12 cellular contexts compared by ENCODE assay signal in the genomic region with DNA sequence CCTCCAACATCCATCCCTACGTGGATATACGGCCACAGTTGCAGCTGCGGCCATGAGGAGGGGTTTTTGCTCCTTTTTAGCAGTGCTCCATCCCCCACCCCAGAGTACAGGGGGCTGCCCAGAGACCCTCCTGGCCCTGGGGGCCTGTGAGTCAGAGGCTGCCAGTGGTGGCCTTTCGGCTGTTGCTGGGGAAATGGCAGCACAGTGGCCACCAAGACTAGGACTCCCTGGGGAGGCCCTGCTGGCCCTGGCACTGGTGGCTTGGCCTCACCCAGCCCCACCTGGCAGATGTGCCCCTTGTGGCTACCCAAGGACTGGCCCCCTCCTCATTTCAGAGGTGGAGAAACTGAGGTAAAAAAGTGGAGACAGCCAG. TPM values are rescaled to one million over a fixed set of nuclear protein-coding genes. Genes with fewer than 3 reads are reported as not detected.
A peak's percentile ranks its signal among the peaks of the same experiment; 100 is the strongest.
DNase-seq lines count a peak whose midpoint lies in the region; ATAC-seq and TF ChIP-seq lines count a peak whose summit lies in the region.
"Had no signal": no experiment of that assay in that cellular context is flagged by ENCODE, and none has a peak within 500 bp of the region (broad histone marks: within the 10 kb centered on the region; RNA-seq: fewer than 3 reads in every experiment).

No MANE protein-coding gene starts in this region.

- peak overlapping the region; percentile 95 for H3K27ac Mint-ChIP-seq in mesothelial cell of epicardium
- H3K27ac Mint-ChIP-seq: CD4-positive, alpha-beta T cell had no signal

- H3K27ac ChIP-seq in HUES48 (ENCODE audit: low read depth, low read length) (peak overlapping the region; percentile 62), caudate nucleus (ENCODE audit: low read depth, low read length) (peak overlapping the region; percentile 67), tibial artery (peak overlapping the region; percentile 71 to 87)

- DNase-seq in caudate nucleus (lab: John Stamatoyannopoulos, UW) (no peak), mesothelial cell of epicardium (ENCODE audit: low spot score in 2 of 2, unreplicated experiment in 2 of 2) (no peak), tibial artery (no peak), posterior cingulate gyrus (no peak), germinal center (ENCODE audit: low spot score) (no peak)
- no peak for DNase-seq in stimulated activated naive CD8-positive, alpha-beta T cell treated with anti-CD3 and anti-CD28 coated beads, Interleukin-15, Interleukin-2, amounts not matched to agents 100 U/mL and 50 U/mL, for 24 hours
- DNase-seq: CD4-positive, alpha-beta T cell; effector memory CD4-positive, alpha-beta T cell; KBM-7; NCI-H1694 treated with DMSO at 0.1 percent for 48 hours had no signal

- peaks cover 95% of the 10 kb centered on the region for H3K27me3 ChIP-seq in HUES48 (ENCODE audit: control insufficient read depth, insufficient read depth, low read length)
- no peaks in the 10 kb centered on the region for H3K27me3 ChIP-seq in tibial artery

- H3K4me1 ChIP-seq in HUES48 (ENCODE audit: control insufficient read depth, insufficient read depth, low read length) (peaks cover 30% of the 10 kb centered on the region), tibial artery (peaks cover 0 to 65% (median 48%) of the 10 kb centered on the region in 4 donors)

- no peak for TF ChIP-seq CTCF in mesothelial cell of epicardium (IDR thresholded peaks at IDR 0.05; ENCODE audit: unreplicated experiment)
- TF ChIP-seq CTCF in tibial artery (IDR thresholded peaks at IDR 0.05): no peak

- ATAC-seq in stimulated activated naive CD8-positive, alpha-beta T cell treated with anti-CD3 and anti-CD28 coated beads, Interleukin-15, Interleukin-2, amounts not matched to agents 100 U/mL and 50 U/mL, for 24 hours: no peak
- ATAC-seq in GM21423 (IDR thresholded peaks at IDR 0.05; ENCODE audit: unreplicated experiment): no peak

- H3K36me3 Mint-ChIP-seq in mesothelial cell of epicardium: peaks cover 3% of the 10 kb centered on the region

- no peak overlapping the region for H3K9ac ChIP-seq in HUES48 (ENCODE audit: low read depth, low read length)

- H3K4me1 Mint-ChIP-seq in mesothelial cell of epicardium: peaks cover 77% of the 10 kb centered on the region

- no peak overlapping the region for H3K4me3 Mint-ChIP-seq in mesothelial cell of epicardium
- H3K4me3 Mint-ChIP-seq: CD4-positive, alpha-beta T cell had no signal

- H3K27me3 Mint-ChIP-seq in mesothelial cell of epicardium (ENCODE audit: low read depth): no peaks in the 10 kb centered on the region
- H3K27me3 Mint-ChIP-seq: CD4-positive, alpha-beta T cell had no signal

- H3K36me3 ChIP-seq in HUES48 (ENCODE audit: control insufficient read depth, insufficient read depth, low read length) (no peaks in the 10 kb centered on the region), tibial artery (no peaks in the 10 kb centered on the region)

- H3K9me3 ChIP-seq in HUES48 (ENCODE audit: control insufficient read depth, insufficient read depth, low read length) (no peaks in the 10 kb centered on the region), tibial artery (no peaks in the 10 kb centered on the region)

- H3K9me3 Mint-ChIP-seq in mesothelial cell of epicardium: no peaks in the 10 kb centered on the region
- H3K9me3 Mint-ChIP-seq: CD4-positive, alpha-beta T cell had no signal

- no peak overlapping the region for H3K4me3 ChIP-seq in HUES48 (ENCODE audit: low read depth, low read length)
- H3K4me3 ChIP-seq in tibial artery: no peak overlapping the region

- intact Hi-C loops in tibial artery (cut with DNase I; ENCODE audit: low total_unique reads) (no loop called here), posterior cingulate gyrus (cut with DNase I) (no loop called here)

RNA-seq across cellular contexts. Expression of gene RAI1, which starts 29.1 kb away (rescaled TPM):
- total RNA-seq in mesothelial cell of epicardium: 127 to 137 TPM (median 129 TPM) in 3 replicates
